Comparison of ENCODE assay signal across 8 cellular contexts in the genomic region with DNA sequence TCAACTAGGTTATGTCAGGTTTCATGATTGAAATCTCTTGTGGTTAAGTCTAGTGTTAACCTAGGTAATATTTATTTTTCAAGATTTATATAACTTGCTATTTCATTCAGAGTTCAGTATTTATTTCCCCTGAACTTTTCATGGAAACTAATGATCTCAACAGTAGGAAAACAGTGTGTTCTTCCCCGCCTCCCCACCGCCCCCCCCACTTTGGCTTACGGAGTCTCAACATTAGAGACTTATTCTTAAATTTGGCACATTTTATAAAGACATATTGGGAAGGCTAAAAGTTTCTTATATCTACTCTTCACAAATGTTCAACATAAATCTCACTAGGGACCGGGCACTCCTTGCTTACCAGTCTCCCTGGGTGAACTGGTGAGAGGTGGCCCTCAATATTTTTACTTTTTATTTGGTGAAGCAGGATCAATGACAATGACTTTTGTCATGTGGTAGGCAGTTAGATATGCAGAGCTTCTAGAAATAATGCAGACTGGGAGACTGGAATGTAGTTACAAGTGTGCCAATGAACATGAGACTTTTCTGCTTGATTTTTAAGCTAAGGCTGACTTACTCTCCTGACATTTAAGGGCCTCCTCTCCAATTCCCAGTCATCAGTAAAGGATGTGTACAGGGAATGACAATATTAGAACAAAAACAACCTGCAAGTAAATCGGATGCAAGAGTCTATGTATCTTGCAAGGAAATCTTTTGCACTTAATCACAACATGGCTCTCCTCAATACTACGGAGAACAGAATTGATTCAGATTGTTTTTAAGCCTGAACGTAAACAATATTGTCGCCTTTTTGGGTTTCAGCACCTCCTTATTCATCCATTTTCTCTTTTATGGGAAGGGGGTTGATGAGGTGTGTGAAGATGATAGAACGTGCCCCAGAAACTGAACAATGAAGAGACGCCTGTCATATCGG. TPM values are rescaled to one million over a fixed set of nuclear protein-coding genes. Genes with fewer than 3 reads are reported as not detected.
DNase-seq lines count a peak whose midpoint lies in the region; ATAC-seq lines count a peak whose summit lies in the region.

No MANE protein-coding gene starts in this region.

- POLR2A ChIA-PET in T-cell (lab: Charles Lee), result no interaction called here

- H3K27ac Mint-ChIP-seq in T-cell, result peak overlapping the region; percentile 98

- no peaks in the 10 kb centered on the region for H3K36me3 Mint-ChIP-seq in T-cell

- CTCF ChIA-PET in T-cell (lab: Charles Lee), result interaction anchor here in 1 of 2 donors (0.7 kb wide), 1 partner anchor 26 kb away, joined by 5 read pairs; no protein-coding TSS in a partner anchor

- H3K9me3 Mint-ChIP-seq in T-cell, result no peaks in the 10 kb centered on the region

- H3K27me3 Mint-ChIP-seq in T-cell, result no peaks in the 10 kb centered on the region

- no peak for ATAC-seq in T-cell (replicated peaks in 1 of 4)

- H3K4me3 Mint-ChIP-seq in T-cell, result peak overlapping the region; percentile 94 to 97 (median 95)

- H3K4me1 Mint-ChIP-seq in T-cell, result peaks cover 58 to 80% (median 69%) of the 10 kb centered on the region in 3 donors

- peak; percentile 34 for DNase-seq in NCI-H1092 treated with DMSO at 0.1 percent for 48 hours (lab: John Stamatoyannopoulos, UW)
- no peak for DNase-seq in NCI-H1092 (lab: John Stamatoyannopoulos, UW)
- no peak for DNase-seq in T-cell
- DNase-seq in fibroblast of peridontal ligament (ENCODE audit: extremely low read depth), result peak; percentile 48
- DNase-seq in renal cortical epithelial cell (ENCODE audit: low read depth), result peak; percentile 41
- DNase-seq in GM19238 (ENCODE audit: insufficient read length, low spot score), result no peak
- DNase-seq in NCI-H2171 treated with DMSO at 0.1 percent for 48 hours (lab: John Stamatoyannopoulos, UW), result no peak
- DNase-seq in AML-193 (lab: John Stamatoyannopoulos, UW), result no peak

RNA-seq across cellular contexts. Expression of a gene that starts 1.6 kb away (rescaled TPM):
- total RNA-seq in T-cell, result 10 to 100 TPM; 43.3 to 64.4 (median 51.4) TPM
- total RNA-seq in renal cortical epithelial cell, result 27.6 and 44.1 TPM in 2 replicates

Comparison
In these comparisons a context has a peak if more than half of its experiments do, and no peak if none do; other contexts are left out.
1. DNase-seq: peak in NCI-H1092 treated with DMSO at 0.1 percent for 48 hours (single experiment), fibroblast of peridontal ligament (single experiment) and renal cortical epithelial cell (single experiment); none in NCI-H1092 (single experiment), T-cell (0 of 34), GM19238 (single experiment), NCI-H2171 treated with DMSO at 0.1 percent for 48 hours (single experiment) and AML-193 (0 of 2).